Comparison of ENCODE assay signal across 8 cellular contexts in genomic region chr12:66130267-66131066, GRCh38. TPM values are rescaled to one million over a fixed set of nuclear protein-coding genes. Genes with fewer than 3 reads are reported as not detected.
DNase-seq lines count a peak whose midpoint lies in the region; ATAC-seq and TF ChIP-seq lines count a peak whose summit lies in the region.

Gene LLPH, minus strand, starts transcription at chr12:66130750. Its CDS starts 1,644 bp downstream, at chr12:66129106.

- H3K36me3 ChIP-seq in heart left ventricle (peaks cover 0 to 35% (median 28%) of the 10 kb centered on the region in 9 donors), upper lobe of left lung (peaks cover 0 to 25% (median 13%) of the 10 kb centered on the region in 4 donors)

- H3K27ac Mint-ChIP-seq in activated naive CD8-positive, alpha-beta T cell treated with anti-CD3 and anti-CD28 coated beads, Interleukin-2, amount 50 U/mL, for 24 hours, result peak within 1 kb of the TSS; percentile 96

- peak; percentile 77 for TF ChIP-seq POLR2A in GM10847 (IDR thresholded peaks at IDR 0.05; ENCODE audit: extremely low read depth, insufficient read length)
- TF ChIP-seq POLR2A in heart left ventricle (IDR thresholded peaks at IDR 0.05), result peak in 1 of 2 donors; percentile 52
- TF ChIP-seq POLR2A in upper lobe of left lung (IDR thresholded peaks at IDR 0.05), result peak in 3 of 4 donors; percentile 59 to 83 (median 65)

- peaks cover 43% of the 10 kb centered on the region for H3K36me3 Mint-ChIP-seq in activated naive CD8-positive, alpha-beta T cell treated with anti-CD3 and anti-CD28 coated beads, Interleukin-2, amount 50 U/mL, for 24 hours (ENCODE audit: low read depth)

- no peaks in the 10 kb centered on the region for H3K27me3 ChIP-seq in heart left ventricle
- H3K27me3 ChIP-seq in upper lobe of left lung, result no peaks in the 10 kb centered on the region

- ATAC-seq in HG02623 (IDR thresholded peaks at IDR 0.05; ENCODE audit: unreplicated experiment), result peak; percentile 97
- peak; percentile 96 for ATAC-seq in activated naive CD8-positive, alpha-beta T cell treated with anti-CD3 and anti-CD28 coated beads, Interleukin-2, amount 50 U/mL, for 24 hours
- ATAC-seq in heart left ventricle, result peak; percentile 92 to 96 (median 96)
- ATAC-seq in upper lobe of left lung (ENCODE audit: low FRiP score in 2 of 2), result peak; percentile 98 to 99

- H3K27ac ChIP-seq in heart left ventricle (peak within 1 kb of the TSS in 11 of 12 donors; percentile 56 to 91 (median 80)), upper lobe of left lung (peak within 1 kb of the TSS; percentile 75 to 88 (median 84))

- H3K4me1 Mint-ChIP-seq in activated naive CD8-positive, alpha-beta T cell treated with anti-CD3 and anti-CD28 coated beads, Interleukin-2, amount 50 U/mL, for 24 hours, result peaks cover 56% of the 10 kb centered on the region

- H3K4me3 ChIP-seq in heart left ventricle (peak within 1 kb of the TSS; percentile 58 to 96 (median 74)), upper lobe of left lung (peak within 1 kb of the TSS; percentile 57 to 95 (median 88))

- H3K27me3 Mint-ChIP-seq in activated naive CD8-positive, alpha-beta T cell treated with anti-CD3 and anti-CD28 coated beads, Interleukin-2, amount 50 U/mL, for 24 hours, result no peaks in the 10 kb centered on the region

- DNase-seq in NCI-H1105 (lab: John Stamatoyannopoulos, UW), result peak; percentile 87
- peak; percentile 78 for DNase-seq in SW480 (ENCODE audit: low spot score)
- DNase-seq in activated naive CD8-positive, alpha-beta T cell treated with anti-CD3 and anti-CD28 coated beads, Interleukin-2, amount 50 U/mL, for 24 hours, result peak; percentile 88
- peak; percentile 88 to 95 (median 92) for DNase-seq in heart left ventricle
- DNase-seq in pons (ENCODE audit: low spot score), result peak; percentile 86
- DNase-seq in upper lobe of left lung, result peak; percentile 93 to 95

- intact Hi-C loops in heart left ventricle (cut with DNase I), result loop anchor here in 1 of 10 donors (5.0 kb wide), 1 partner anchor 172 kb away; the partner anchor contains the start of gene HELB

- TF ChIP-seq EP300 in upper lobe of left lung (IDR thresholded peaks at IDR 0.05), result no peak

- peak within 1 kb of the TSS; percentile 96 for H3K4me3 Mint-ChIP-seq in activated naive CD8-positive, alpha-beta T cell treated with anti-CD3 and anti-CD28 coated beads, Interleukin-2, amount 50 U/mL, for 24 hours

- no peaks in the 10 kb centered on the region for H3K9me3 Mint-ChIP-seq in activated naive CD8-positive, alpha-beta T cell treated with anti-CD3 and anti-CD28 coated beads, Interleukin-2, amount 50 U/mL, for 24 hours

- H3K9me3 ChIP-seq in heart left ventricle (no peaks in the 10 kb centered on the region), upper lobe of left lung (no peaks in the 10 kb centered on the region)

- TF ChIP-seq CTCF in heart left ventricle (IDR thresholded peaks at IDR 0.05) (peak in 1 of 12 donors; percentile 7), upper lobe of left lung (IDR thresholded peaks at IDR 0.05) (no peak)

- 0 to 1% (median 0%) methylated on average over 44 to 49 of the region's 49 CpGs for WGBS in heart left ventricle, 4 donors
- WGBS in upper lobe of left lung, 2 donors, result 1 to 2% methylated on average over 12 to 49 of the region's 49 CpGs

- H3K4me1 ChIP-seq in heart left ventricle (peaks cover 0 to 45% (median 29%) of the 10 kb centered on the region in 12 donors), upper lobe of left lung (peaks cover 11 to 27% (median 13%) of the 10 kb centered on the region in 4 donors)

RNA-seq across cellular contexts. Expression of gene LLPH, which starts in this region (rescaled TPM):
- total RNA-seq in heart left ventricle (10 to 100 TPM in 7 of 9 donors, 1 to 10 TPM in 2; 5.0 to 36.4 (median 18.3) TPM), upper lobe of left lung (10 to 100 TPM in 2 of 6 donors, 1 to 10 TPM in 4; 2.1 to 18.5 (median 5.9) TPM)
- 10 to 100 TPM; 11.4 to 49.1 TPM for polyA plus RNA-seq in heart left ventricle

Comparison
In these comparisons a context has a peak if more than half of its experiments do, and no peak if none do; other contexts are left out.
1. Peak in every context shown above with its lines: DNase-seq, ATAC-seq, H3K4me3 ChIP-seq and H3K27ac ChIP-seq.